In the genomic region with DNA sequence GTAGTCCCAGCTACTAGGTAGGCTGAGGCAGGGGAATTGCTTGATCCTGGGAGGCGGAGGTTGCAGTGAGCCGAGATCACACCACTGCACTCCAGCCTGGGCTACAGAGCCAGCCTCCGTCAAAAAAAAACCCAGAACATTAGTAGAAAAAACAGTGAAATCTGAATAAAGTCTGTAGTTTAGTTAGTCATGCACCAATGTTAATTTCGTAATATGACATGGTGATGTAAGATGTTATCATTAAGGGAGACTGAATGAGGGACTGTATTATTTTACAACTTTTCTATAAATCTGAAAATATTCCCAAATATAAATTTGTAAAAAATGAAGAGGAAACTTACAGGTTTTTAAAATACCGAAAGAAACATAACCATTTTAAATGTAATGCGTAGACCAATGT, we compare ENCODE assay signal across 9 cellular contexts. TPM values are rescaled to one million over a fixed set of nuclear protein-coding genes. Genes with fewer than 3 reads are reported as not detected.
A peak's percentile ranks its signal among the peaks of the same experiment; 100 is the strongest.
DNase-seq lines count a peak whose midpoint lies in the region; ATAC-seq, FAIRE-seq and TF ChIP-seq lines count a peak whose summit lies in the region.
"Had no signal": no experiment of that assay in that cellular context is flagged by ENCODE, and none has a peak within 500 bp of the region (broad histone marks: within the 10 kb centered on the region; RNA-seq: fewer than 3 reads in every experiment).

No MANE protein-coding gene starts in this region.

- no peak overlapping the region for H3K4me3 ChIP-seq in testis

- H3K4me1 ChIP-seq in testis: peaks cover 21% of the 10 kb centered on the region

- no peak for TF ChIP-seq CTCF in testis (IDR thresholded peaks at IDR 0.05)

- no peak for ATAC-seq in activated T-helper 17 cell treated with anti-CD3 and anti-CD28 coated beads, Interleukin-2, amount 50 U/mL, for 72 hours (replicated peaks)
- ATAC-seq in GM18502 (IDR thresholded peaks at IDR 0.05; ENCODE audit: poor library complexity, unreplicated experiment) (no peak), HG02938 (IDR thresholded peaks at IDR 0.05; ENCODE audit: unreplicated experiment) (no peak)

- POLR2A ChIA-PET in activated CD4-positive, alpha-beta memory T cell treated with anti-CD3 and anti-CD28 coated beads for 36 hours (lab: Charles Lee): no interaction called here
- POLR2A ChIA-PET in activated CD4-positive, alpha-beta memory T cell treated with anti-CD3 and anti-CD28 coated beads, Interleukin-2, amount 10 ng/mL, durations not matched to agents 7 days and 5 days (lab: Charles Lee): interaction anchor here (3.0 kb wide), 2 partner anchors 8 to 13 kb away, joined by 11 to 70 read pairs; no protein-coding TSS in a partner anchor
- POLR2A ChIA-PET in HEK293T (lab: Yijun Ruan, JAX): interaction anchor here (2.8 kb wide), 1 partner anchor 73 kb away, joined by 17 read pairs; a partner anchor contains a TSS

- peaks cover 3% of the 10 kb centered on the region for H3K9me3 Mint-ChIP-seq in activated CD4-positive, alpha-beta memory T cell treated with anti-CD3 and anti-CD28 coated beads for 36 hours
- no peaks in the 10 kb centered on the region for H3K9me3 Mint-ChIP-seq in activated CD4-positive, alpha-beta memory T cell treated with anti-CD3 and anti-CD28 coated beads, Interleukin-2, amount 10 ng/mL, durations not matched to agents 7 days and 5 days
- H3K9me3 Mint-ChIP-seq in activated T-helper 17 cell treated with anti-CD3 and anti-CD28 coated beads, Interleukin-2, amount 50 U/mL, for 72 hours: no peaks in the 10 kb centered on the region

- no peaks in the 10 kb centered on the region for H3K27me3 ChIP-seq in testis

- peak overlapping the region; percentile 97 to 98 for H3K27ac ChIP-seq in testis

- DNase-seq in activated CD4-positive, alpha-beta memory T cell treated with anti-CD3 and anti-CD28 coated beads for 36 hours: no peak
- DNase-seq in activated CD4-positive, alpha-beta memory T cell treated with anti-CD3 and anti-CD28 coated beads, Interleukin-2, amount 10 ng/mL, durations not matched to agents 7 days and 5 days: no peak
- DNase-seq in frontal cortex (ENCODE audit: low spot score in 2 of 2) (no peak), testis (no peak), HEK293T (ENCODE audit: extremely low spot score) (no peak)
- DNase-seq: effector CD8-positive, alpha-beta T cell had no signal

- H3K4me1 Mint-ChIP-seq in activated CD4-positive, alpha-beta memory T cell treated with anti-CD3 and anti-CD28 coated beads for 36 hours (ENCODE audit: low read depth): peaks cover 56% of the 10 kb centered on the region
- peaks cover 50% of the 10 kb centered on the region for H3K4me1 Mint-ChIP-seq in activated CD4-positive, alpha-beta memory T cell treated with anti-CD3 and anti-CD28 coated beads, Interleukin-2, amount 10 ng/mL, durations not matched to agents 7 days and 5 days
- peaks cover 38% of the 10 kb centered on the region for H3K4me1 Mint-ChIP-seq in activated T-helper 17 cell treated with anti-CD3 and anti-CD28 coated beads, Interleukin-2, amount 50 U/mL, for 72 hours

- no peaks in the 10 kb centered on the region for H3K9me3 ChIP-seq in testis

- peak overlapping the region; percentile 95 for H3K4me3 Mint-ChIP-seq in activated CD4-positive, alpha-beta memory T cell treated with anti-CD3 and anti-CD28 coated beads for 36 hours
- no peak overlapping the region for H3K4me3 Mint-ChIP-seq in activated CD4-positive, alpha-beta memory T cell treated with anti-CD3 and anti-CD28 coated beads, Interleukin-2, amount 10 ng/mL, durations not matched to agents 7 days and 5 days
- peak overlapping the region; percentile 95 for H3K4me3 Mint-ChIP-seq in activated T-helper 17 cell treated with anti-CD3 and anti-CD28 coated beads, Interleukin-2, amount 50 U/mL, for 72 hours

- no peak overlapping the region for H3K27ac Mint-ChIP-seq in activated CD4-positive, alpha-beta memory T cell treated with anti-CD3 and anti-CD28 coated beads for 36 hours
- H3K27ac Mint-ChIP-seq in activated CD4-positive, alpha-beta memory T cell treated with anti-CD3 and anti-CD28 coated beads, Interleukin-2, amount 10 ng/mL, durations not matched to agents 7 days and 5 days: no peak overlapping the region
- no peak overlapping the region for H3K27ac Mint-ChIP-seq in activated T-helper 17 cell treated with anti-CD3 and anti-CD28 coated beads, Interleukin-2, amount 50 U/mL, for 72 hours

- TF ChIP-seq POLR2A in testis (IDR thresholded peaks at IDR 0.05): no peak

- 54 to 68% methylated on average over 6 of the region's 6 CpGs for WGBS in testis, 2 donors

- peaks cover 26% of the 10 kb centered on the region for H3K36me3 Mint-ChIP-seq in activated CD4-positive, alpha-beta memory T cell treated with anti-CD3 and anti-CD28 coated beads for 36 hours
- peaks cover 22% of the 10 kb centered on the region for H3K36me3 Mint-ChIP-seq in activated CD4-positive, alpha-beta memory T cell treated with anti-CD3 and anti-CD28 coated beads, Interleukin-2, amount 10 ng/mL, durations not matched to agents 7 days and 5 days (ENCODE audit: low read depth)
- peaks cover 31% of the 10 kb centered on the region for H3K36me3 Mint-ChIP-seq in activated T-helper 17 cell treated with anti-CD3 and anti-CD28 coated beads, Interleukin-2, amount 50 U/mL, for 72 hours (ENCODE audit: low read depth)

- CTCF ChIA-PET in activated CD4-positive, alpha-beta memory T cell treated with anti-CD3 and anti-CD28 coated beads for 36 hours (lab: Charles Lee): interaction anchor here (3.9 kb wide), 1 partner anchor 9 kb away, joined by 49 read pairs; no protein-coding TSS in a partner anchor
- CTCF ChIA-PET in activated CD4-positive, alpha-beta memory T cell treated with anti-CD3 and anti-CD28 coated beads, Interleukin-2, amount 10 ng/mL, durations not matched to agents 7 days and 5 days (lab: Charles Lee): interaction anchor here (2.9 kb wide), 1 partner anchor 8 kb away, joined by 42 read pairs; no protein-coding TSS in a partner anchor
- CTCF ChIA-PET in HEK293T (lab: Yijun Ruan, JAX): interaction anchor here (0.6 to 1.0 kb wide), 4 partner anchors 13 to 268 kb away, joined by 3 to 4 read pairs (median 3); no protein-coding TSS in a partner anchor

- intact Hi-C loops in activated CD4-positive, alpha-beta memory T cell treated with anti-CD3 and anti-CD28 coated beads for 36 hours (cut with micrococcal nuclease): loop anchor here (10.0 kb wide), 6 partner anchors 312 to 598 kb away; a partner anchor contains a TSS
- intact Hi-C loops in testis (cut with DNase I; ENCODE audit: low total_unique reads): no loop called here

- H3K36me3 ChIP-seq in testis (ENCODE audit: low read depth, missing control alignments): no peaks in the 10 kb centered on the region

- H3K27me3 Mint-ChIP-seq in activated CD4-positive, alpha-beta memory T cell treated with anti-CD3 and anti-CD28 coated beads for 36 hours: peaks cover 17% of the 10 kb centered on the region
- H3K27me3 Mint-ChIP-seq in activated CD4-positive, alpha-beta memory T cell treated with anti-CD3 and anti-CD28 coated beads, Interleukin-2, amount 10 ng/mL, durations not matched to agents 7 days and 5 days: peaks cover 16% of the 10 kb centered on the region
- peaks cover under 1% of the 10 kb centered on the region for H3K27me3 Mint-ChIP-seq in activated T-helper 17 cell treated with anti-CD3 and anti-CD28 coated beads, Interleukin-2, amount 50 U/mL, for 72 hours

- FAIRE-seq in frontal cortex (lab: Jason Lieb, UNC): peak; percentile 28

TF ChIP-seq in HEK293T, 16 proteins besides CTCF, POLR2A, EP300 and RAD21:
- TF ChIP-seq ARNT (IDR thresholded peaks at IDR 0.05) (no peak), FOXA1 (IDR thresholded peaks at IDR 0.05) (no peak), ELF4 (IDR thresholded peaks at IDR 0.05) (no peak), NFRKB (IDR thresholded peaks at IDR 0.05) (no peak), L3MBTL2 (conservative IDR thresholded peaks at IDR 0.05) (no peak), ZNF384 (IDR thresholded peaks at IDR 0.05) (no peak), LEF1 (IDR thresholded peaks at IDR 0.05; ENCODE audit: borderline replicate concordance) (no peak), FOXM1 (IDR thresholded peaks at IDR 0.05; ENCODE audit: borderline replicate concordance) (no peak), SUZ12 (IDR thresholded peaks at IDR 0.05) (no peak)

RNA-seq across cellular contexts. Expression of a gene that starts 2.1 kb away (rescaled TPM):
- total RNA-seq in activated CD4-positive, alpha-beta memory T cell treated with anti-CD3 and anti-CD28 coated beads for 36 hours: 10 to 100 TPM; 18.5 to 22.3 TPM
- total RNA-seq in activated CD4-positive, alpha-beta memory T cell treated with anti-CD3 and anti-CD28 coated beads, Interleukin-2, amount 10 ng/mL, durations not matched to agents 7 days and 5 days: 10 to 100 TPM; 13.0 TPM
- 1 to 10 TPM in 1 of 2 donors, under 1 TPM in 1; 0.56 to 5.2 TPM for total RNA-seq in activated T-helper 17 cell treated with anti-CD3 and anti-CD28 coated beads, Interleukin-2, amount 50 U/mL, for 72 hours
- total RNA-seq in frontal cortex: 119 TPM
- total RNA-seq in testis: 10 to 100 TPM; 87.3 to 91.5 TPM
- 63.1 TPM for polyA plus RNA-seq in testis (ENCODE audit: insufficient read depth, low read depth, low replicate concordance)
